8 cellular contexts compared by ENCODE assay signal in the genomic region with DNA sequence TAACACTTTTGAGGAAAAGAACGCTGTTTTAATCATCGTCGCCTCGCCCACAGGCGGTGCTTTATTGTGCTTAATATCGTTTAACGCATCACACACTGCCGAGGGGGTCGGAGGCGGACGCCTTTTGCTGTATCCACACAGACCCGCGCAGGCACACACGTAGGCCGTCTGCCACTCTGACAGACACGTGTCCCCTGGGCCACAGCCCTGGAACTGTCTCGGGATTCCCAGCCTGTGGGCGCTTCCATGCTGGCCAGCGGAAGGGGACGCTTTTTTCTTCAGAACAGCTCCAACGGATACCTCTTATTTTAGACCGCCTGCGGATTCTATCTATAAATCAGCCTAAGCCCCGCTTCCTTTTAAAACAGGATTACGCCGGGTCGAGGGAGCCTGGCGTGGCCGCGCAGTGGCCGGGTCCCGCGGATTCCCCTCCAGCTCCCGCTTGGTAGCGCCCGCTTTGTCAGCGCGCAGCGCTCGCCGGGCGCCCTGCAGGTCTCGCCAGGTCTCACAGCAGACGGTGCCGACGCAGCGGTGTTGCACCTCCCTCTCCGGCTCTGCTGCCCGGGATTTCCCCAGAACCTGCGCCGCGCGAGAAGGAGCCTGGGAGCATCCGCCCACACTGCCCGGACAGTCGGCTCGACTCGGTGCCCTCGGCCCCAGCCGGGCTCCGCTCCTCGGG. TPM values are rescaled to one million over a fixed set of nuclear protein-coding genes. Genes with fewer than 3 reads are reported as not detected.
A peak's percentile ranks its signal among the peaks of the same experiment; 100 is the strongest.
DNase-seq lines count a peak whose midpoint lies in the region; TF ChIP-seq lines count a peak whose summit lies in the region.

Gene NOCT, plus strand, starts transcription at position 513 of the 679 bp plus-strand sequence. CDS start 201 bp downstream, outside the sequence.

- TF ChIP-seq CTCF in MM.1S (IDR thresholded peaks at IDR 0.05; ENCODE audit: low read length) (no peak), fibroblast of the aortic adventitia (IDR thresholded peaks at IDR 0.05; ENCODE audit: insufficient read depth, low read length) (no peak), nephron progenitor cell (IDR thresholded peaks at IDR 0.05) (no peak)

- no peaks in the 10 kb centered on the region for H4K20me1 ChIP-seq in MM.1S (ENCODE audit: insufficient read depth, low read length)

- peaks cover 44% of the 10 kb centered on the region for H3K79me2 ChIP-seq in MM.1S (ENCODE audit: low read length)

- H3K36me3 Mint-ChIP-seq in nephron progenitor cell (ENCODE audit: low read depth), result peaks cover 10% of the 10 kb centered on the region
- H3K36me3 Mint-ChIP-seq in stimulated activated naive CD8-positive, alpha-beta T cell treated with anti-CD3 and anti-CD28 coated beads, Interleukin-15, Interleukin-2, amounts not matched to agents 100 ng/mL and 50 ng/mL, for 24 hours (ENCODE audit: low read depth), result peaks cover 20% of the 10 kb centered on the region

- peaks cover 6% of the 10 kb centered on the region for H3F3A ChIP-seq in MM.1S (ENCODE audit: insufficient read depth, low read length)

- H2AFZ ChIP-seq in MM.1S (ENCODE audit: low read length), result peak within 1 kb of the TSS; percentile 91

- H3K4me1 Mint-ChIP-seq in nephron progenitor cell, result peaks cover 53% of the 10 kb centered on the region
- peaks cover 46% of the 10 kb centered on the region for H3K4me1 Mint-ChIP-seq in stimulated activated naive CD8-positive, alpha-beta T cell treated with anti-CD3 and anti-CD28 coated beads, Interleukin-15, Interleukin-2, amounts not matched to agents 100 ng/mL and 50 ng/mL, for 24 hours (ENCODE audit: low read depth)

- H3K4me1 ChIP-seq in MM.1S (ENCODE audit: low read length), result peaks cover 17% of the 10 kb centered on the region

- H3K27me3 ChIP-seq in MM.1S (replicated peaks; ENCODE audit: insufficient read depth, low read length), result no peaks in the 10 kb centered on the region

- H3K4me3 Mint-ChIP-seq in nephron progenitor cell, result peak within 1 kb of the TSS; percentile 97
- H3K4me3 Mint-ChIP-seq in stimulated activated naive CD8-positive, alpha-beta T cell treated with anti-CD3 and anti-CD28 coated beads, Interleukin-15, Interleukin-2, amounts not matched to agents 100 ng/mL and 50 ng/mL, for 24 hours, result peak within 1 kb of the TSS; percentile 94

- no peaks in the 10 kb centered on the region for H3K9me3 ChIP-seq in MM.1S (replicated peaks; ENCODE audit: insufficient read depth, low read length)

- no peaks in the 10 kb centered on the region for H3K9me2 ChIP-seq in MM.1S (replicated peaks; ENCODE audit: insufficient read depth, low read length)

- DNase-seq in GF-D8 (lab: John Stamatoyannopoulos, UW), result peak; percentile 68
- DNase-seq in HCEC 1CT, result peak; percentile 81
- DNase-seq in MM.1S, result peak; percentile 95
- peak; percentile 38 for DNase-seq in SHP77 treated with DMSO at 0.1 percent for 48 hours (lab: John Stamatoyannopoulos, UW)
- peak; percentile 97 for DNase-seq in activated effector memory CD4-positive, alpha-beta T cell treated with anti-CD3 and anti-CD28 coated beads, Interleukin-2, amount 50 U/mL, for 16 hours
- peak; percentile 89 for DNase-seq in fibroblast of the aortic adventitia (ENCODE audit: low read depth)
- peak; percentile 88 for DNase-seq in nephron progenitor cell

- H3K27me3 Mint-ChIP-seq in nephron progenitor cell (ENCODE audit: low read depth, poor library complexity), result peaks cover 2% of the 10 kb centered on the region
- H3K27me3 Mint-ChIP-seq in stimulated activated naive CD8-positive, alpha-beta T cell treated with anti-CD3 and anti-CD28 coated beads, Interleukin-15, Interleukin-2, amounts not matched to agents 100 ng/mL and 50 ng/mL, for 24 hours, result no peaks in the 10 kb centered on the region

- no peaks in the 10 kb centered on the region; the same call in 1 of the 2 replicates for H3K36me3 ChIP-seq in MM.1S (replicated peaks; ENCODE audit: insufficient read depth, low read length)

- peak within 1 kb of the TSS; percentile 77 for H3K27ac ChIP-seq in MM.1S (ENCODE audit: low read length)

- peak within 1 kb of the TSS; percentile 83 for H3K4me2 ChIP-seq in MM.1S (ENCODE audit: low read depth, low read length)

- H3K4me3 ChIP-seq in MM.1S (ENCODE audit: low read length), result peak within 1 kb of the TSS; percentile 95
- H3K4me3 ChIP-seq in fibroblast of the aortic adventitia (ENCODE audit: low read depth, low read length), result peak within 1 kb of the TSS; percentile 73

- H3K9ac ChIP-seq in MM.1S (ENCODE audit: low read length), result peak within 1 kb of the TSS; percentile 80

- H3K27ac Mint-ChIP-seq in nephron progenitor cell, result peak within 1 kb of the TSS; percentile 100
- H3K27ac Mint-ChIP-seq in stimulated activated naive CD8-positive, alpha-beta T cell treated with anti-CD3 and anti-CD28 coated beads, Interleukin-15, Interleukin-2, amounts not matched to agents 100 ng/mL and 50 ng/mL, for 24 hours, result peak within 1 kb of the TSS; percentile 99

- no peaks in the 10 kb centered on the region for H3K9me3 Mint-ChIP-seq in nephron progenitor cell
- H3K9me3 Mint-ChIP-seq in stimulated activated naive CD8-positive, alpha-beta T cell treated with anti-CD3 and anti-CD28 coated beads, Interleukin-15, Interleukin-2, amounts not matched to agents 100 ng/mL and 50 ng/mL, for 24 hours, result no peaks in the 10 kb centered on the region

RNA-seq across cellular contexts. Expression of gene NOCT, which starts in this region (rescaled TPM):
- total RNA-seq in fibroblast of the aortic adventitia (ENCODE audit: low replicate concordance), result 8.3 and 12.3 TPM in 2 replicates

Comparison
In these comparisons a context has a peak if more than half of its experiments do, and no peak if none do; other contexts are left out.
1. Peak in every context shown above with its lines: DNase-seq, H3K4me3 ChIP-seq and H3K27ac ChIP-seq.
2. DNase-seq: peak in every context shown above with its lines; median percentile 97 in activated effector memory CD4-positive, alpha-beta T cell treated with anti-CD3 and anti-CD28 coated beads, Interleukin-2, amount 50 U/mL, for 16 hours; 95 in MM.1S; 89 in fibroblast of the aortic adventitia; 88 in nephron progenitor cell; 81 in HCEC 1CT; 68 in GF-D8; 38 in SHP77 treated with DMSO at 0.1 percent for 48 hours.